In the genomic region with DNA sequence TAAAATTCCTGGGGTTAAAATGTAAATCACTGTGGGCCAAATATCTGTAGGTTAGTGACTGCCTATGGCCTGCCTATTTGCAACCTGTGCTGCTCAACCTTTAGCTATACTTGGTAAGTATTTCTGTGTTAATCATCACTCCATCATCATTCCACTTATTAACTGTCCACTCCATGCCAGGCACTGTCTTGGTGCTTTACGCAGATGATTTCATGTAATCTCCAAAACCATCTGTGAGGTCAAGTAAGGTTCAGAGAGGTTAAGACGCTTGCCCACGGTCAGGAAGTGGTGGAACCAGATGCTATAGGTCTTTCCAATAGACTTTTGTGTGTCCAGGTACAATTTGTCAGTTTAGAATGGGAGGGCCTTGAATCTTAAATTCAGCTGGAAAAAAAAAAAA, we compare ENCODE assay signal across 1 cellular context.
TF ChIP-seq lines count a peak whose summit lies in the region.

No MANE protein-coding gene starts in this region.

TF ChIP-seq in GM23338, 12 proteins besides CTCF, POLR2A, EP300 and RAD21 (continued from another document):
- TF ChIP-seq, protein P1, sequence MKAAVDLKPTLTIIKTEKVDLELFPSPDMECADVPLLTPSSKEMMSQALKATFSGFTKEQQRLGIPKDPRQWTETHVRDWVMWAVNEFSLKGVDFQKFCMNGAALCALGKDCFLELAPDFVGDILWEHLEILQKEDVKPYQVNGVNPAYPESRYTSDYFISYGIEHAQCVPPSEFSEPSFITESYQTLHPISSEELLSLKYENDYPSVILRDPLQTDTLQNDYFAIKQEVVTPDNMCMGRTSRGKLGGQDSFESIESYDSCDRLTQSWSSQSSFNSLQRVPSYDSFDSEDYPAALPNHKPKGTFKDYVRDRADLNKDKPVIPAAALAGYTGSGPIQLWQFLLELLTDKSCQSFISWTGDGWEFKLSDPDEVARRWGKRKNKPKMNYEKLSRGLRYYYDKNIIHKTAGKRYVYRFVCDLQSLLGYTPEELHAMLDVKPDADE (IDR thresholded peaks at IDR 0.05), result no peak
- TF ChIP-seq JUNB (IDR thresholded peaks at IDR 0.05; ENCODE audit: unreplicated experiment), result no peak
- TF ChIP-seq, protein P2, sequence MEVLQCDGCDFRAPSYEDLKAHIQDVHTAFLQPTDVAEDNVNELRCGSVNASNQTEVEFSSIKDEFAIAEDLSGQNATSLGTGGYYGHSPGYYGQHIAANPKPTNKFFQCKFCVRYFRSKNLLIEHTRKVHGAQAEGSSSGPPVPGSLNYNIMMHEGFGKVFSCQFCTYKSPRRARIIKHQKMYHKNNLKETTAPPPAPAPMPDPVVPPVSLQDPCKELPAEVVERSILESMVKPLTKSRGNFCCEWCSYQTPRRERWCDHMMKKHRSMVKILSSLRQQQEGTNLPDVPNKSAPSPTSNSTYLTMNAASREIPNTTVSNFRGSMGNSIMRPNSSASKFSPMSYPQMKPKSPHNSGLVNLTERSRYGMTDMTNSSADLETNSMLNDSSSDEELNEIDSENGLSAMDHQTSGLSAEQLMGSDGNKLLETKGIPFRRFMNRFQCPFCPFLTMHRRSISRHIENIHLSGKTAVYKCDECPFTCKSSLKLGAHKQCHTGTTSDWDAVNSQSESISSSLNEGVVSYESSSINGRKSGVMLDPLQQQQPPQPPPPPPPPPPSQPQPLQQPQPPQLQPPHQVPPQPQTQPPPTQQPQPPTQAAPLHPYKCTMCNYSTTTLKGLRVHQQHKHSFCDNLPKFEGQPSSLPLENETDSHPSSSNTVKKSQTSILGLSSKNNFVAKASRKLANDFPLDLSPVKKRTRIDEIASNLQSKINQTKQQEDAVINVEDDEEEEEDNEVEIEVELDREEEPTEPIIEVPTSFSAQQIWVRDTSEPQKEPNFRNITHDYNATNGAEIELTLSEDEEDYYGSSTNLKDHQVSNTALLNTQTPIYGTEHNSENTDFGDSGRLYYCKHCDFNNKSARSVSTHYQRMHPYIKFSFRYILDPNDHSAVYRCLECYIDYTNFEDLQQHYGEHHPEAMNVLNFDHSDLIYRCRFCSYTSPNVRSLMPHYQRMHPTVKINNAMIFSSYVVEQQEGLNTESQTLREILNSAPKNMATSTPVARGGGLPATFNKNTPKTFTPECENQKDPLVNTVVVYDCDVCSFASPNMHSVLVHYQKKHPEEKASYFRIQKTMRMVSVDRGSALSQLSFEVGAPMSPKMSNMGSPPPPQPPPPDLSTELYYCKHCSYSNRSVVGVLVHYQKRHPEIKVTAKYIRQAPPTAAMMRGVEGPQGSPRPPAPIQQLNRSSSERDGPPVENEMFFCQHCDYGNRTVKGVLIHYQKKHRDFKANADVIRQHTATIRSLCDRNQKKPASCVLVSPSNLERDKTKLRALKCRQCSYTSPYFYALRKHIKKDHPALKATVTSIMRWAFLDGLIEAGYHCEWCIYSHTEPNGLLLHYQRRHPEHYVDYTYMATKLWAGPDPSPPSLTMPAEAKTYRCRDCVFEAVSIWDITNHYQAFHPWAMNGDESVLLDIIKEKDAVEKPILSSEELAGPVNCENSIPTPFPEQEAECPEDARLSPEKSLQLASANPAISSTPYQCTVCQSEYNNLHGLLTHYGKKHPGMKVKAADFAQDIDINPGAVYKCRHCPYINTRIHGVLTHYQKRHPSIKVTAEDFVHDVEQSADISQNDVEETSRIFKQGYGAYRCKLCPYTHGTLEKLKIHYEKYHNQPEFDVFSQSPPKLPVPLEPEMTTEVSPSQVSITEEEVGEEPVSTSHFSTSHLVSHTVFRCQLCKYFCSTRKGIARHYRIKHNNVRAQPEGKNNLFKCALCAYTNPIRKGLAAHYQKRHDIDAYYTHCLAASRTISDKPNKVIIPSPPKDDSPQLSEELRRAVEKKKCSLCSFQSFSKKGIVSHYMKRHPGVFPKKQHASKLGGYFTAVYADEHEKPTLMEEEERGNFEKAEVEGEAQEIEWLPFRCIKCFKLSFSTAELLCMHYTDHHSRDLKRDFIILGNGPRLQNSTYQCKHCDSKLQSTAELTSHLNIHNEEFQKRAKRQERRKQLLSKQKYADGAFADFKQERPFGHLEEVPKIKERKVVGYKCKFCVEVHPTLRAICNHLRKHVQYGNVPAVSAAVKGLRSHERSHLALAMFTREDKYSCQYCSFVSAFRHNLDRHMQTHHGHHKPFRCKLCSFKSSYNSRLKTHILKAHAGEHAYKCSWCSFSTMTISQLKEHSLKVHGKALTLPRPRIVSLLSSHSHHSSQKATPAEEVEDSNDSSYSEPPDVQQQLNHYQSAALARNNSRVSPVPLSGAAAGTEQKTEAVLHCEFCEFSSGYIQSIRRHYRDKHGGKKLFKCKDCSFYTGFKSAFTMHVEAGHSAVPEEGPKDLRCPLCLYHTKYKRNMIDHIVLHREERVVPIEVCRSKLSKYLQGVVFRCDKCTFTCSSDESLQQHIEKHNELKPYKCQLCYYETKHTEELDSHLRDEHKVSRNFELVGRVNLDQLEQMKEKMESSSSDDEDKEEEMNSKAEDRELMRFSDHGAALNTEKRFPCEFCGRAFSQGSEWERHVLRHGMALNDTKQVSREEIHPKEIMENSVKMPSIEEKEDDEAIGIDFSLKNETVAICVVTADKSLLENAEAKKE (CRISPR knock-in tag; IDR thresholded peaks at IDR 0.05), result no peak
